Comparison of ENCODE assay signal across 8 cellular contexts in the genomic region with DNA sequence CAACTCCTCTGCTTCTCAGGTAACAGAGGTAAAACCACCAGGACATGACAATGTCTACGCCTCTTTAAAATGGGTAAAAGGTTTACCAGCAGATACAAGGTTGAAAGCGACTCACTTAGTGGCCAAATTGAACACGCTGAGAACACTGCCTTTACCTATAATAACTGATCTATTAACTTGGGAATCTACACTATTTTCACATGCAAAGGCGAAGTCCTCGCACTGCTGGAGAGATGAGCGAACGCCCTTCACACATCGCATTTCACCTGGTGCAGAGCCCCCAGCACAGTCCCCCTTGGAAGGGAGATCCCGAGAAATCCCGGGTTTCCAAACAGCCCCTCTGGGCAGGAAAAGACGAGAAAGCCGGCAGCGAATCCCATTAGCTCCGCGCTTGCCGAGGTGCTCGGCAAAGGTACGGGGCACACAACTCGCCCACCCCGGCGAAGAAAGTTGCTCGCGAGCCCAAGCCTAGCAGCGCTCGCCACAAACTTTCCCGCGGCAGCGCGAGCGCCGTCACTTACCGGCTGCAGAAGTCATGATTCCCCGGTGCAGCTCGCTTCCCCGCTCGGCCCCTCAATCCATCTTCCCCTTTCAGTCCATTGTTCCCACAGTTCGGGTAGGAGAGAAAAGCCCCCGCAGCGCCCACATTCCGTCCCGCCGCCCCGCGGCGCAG. TPM values are rescaled to one million over a fixed set of nuclear protein-coding genes. Genes with fewer than 3 reads are reported as not detected.
A peak's percentile ranks its signal among the peaks of the same experiment; 100 is the strongest.
DNase-seq lines count a peak whose midpoint lies in the region; ATAC-seq and TF ChIP-seq lines count a peak whose summit lies in the region.

No MANE protein-coding gene starts in this region.

- peak; percentile 77 for DNase-seq in DMS153 treated with DMSO at 0.1 percent for 48 hours (lab: John Stamatoyannopoulos, UW; ENCODE audit: unreplicated experiment)
- no peak for DNase-seq in T-helper 17 cell
- DNase-seq in foreskin fibroblast: no peak
- DNase-seq in ovary: no peak
- DNase-seq in KBM-7: no peak
- DNase-seq in NCI-H446 treated with DMSO at 0.1 percent for 48 hours (lab: John Stamatoyannopoulos, UW): no peak

- no peaks in the 10 kb centered on the region for H3K9me3 ChIP-seq in T-helper 17 cell (ENCODE audit: control insufficient read depth, low read length, poor library complexity, severe bottlenecking)
- no peaks in the 10 kb centered on the region for H3K9me3 ChIP-seq in ovary

- peaks cover 5% of the 10 kb centered on the region for H3K36me3 Mint-ChIP-seq in T-helper 17 cell (ENCODE audit: low read depth)

- WGBS in ovary, 3 donors: 0 to 1% (median 0%) methylated on average over 36 to 45 of the region's 45 CpGs

- H3K4me3 ChIP-seq in foreskin fibroblast (ENCODE audit: low read depth in 1 of 2, low read length in 2 of 2) (peak overlapping the region; percentile 71 to 89), ovary (peak overlapping the region; percentile 81)

- peak; percentile 8 for ATAC-seq in GM19463 (IDR thresholded peaks at IDR 0.05; ENCODE audit: unreplicated experiment)
- peak; percentile 18 for ATAC-seq in HG03520 (IDR thresholded peaks at IDR 0.05; ENCODE audit: unreplicated experiment)
- peak; percentile 25 for ATAC-seq in T-helper 17 cell

- no peaks in the 10 kb centered on the region for H3K27me3 ChIP-seq in ovary

- TF ChIP-seq EP300 in ovary (IDR thresholded peaks at IDR 0.05): no peak

- H3K4me1 ChIP-seq in ovary (ENCODE audit: insufficient read depth): peaks cover 7% of the 10 kb centered on the region

- H3K27ac ChIP-seq in ovary: peak overlapping the region; percentile 91 to 97

- peak overlapping the region; percentile 100 for H3K4me3 Mint-ChIP-seq in T-helper 17 cell

- TF ChIP-seq CTCF in foreskin fibroblast (IDR thresholded peaks at IDR 0.05; ENCODE audit: low read depth, low read length): no peak
- no peak for TF ChIP-seq CTCF in ovary (IDR thresholded peaks at IDR 0.05)

- in situ Hi-C loops in KBM-7 (cut with MboI; ENCODE audit: low pct_unique_long_range_greater_than_20kb, low sequenced_read_pairs): no loop called here

- intact Hi-C loops in ovary (cut with DNase I): loop anchor here in 3 of 4 donors (5.0 kb wide), 2 partner anchors 55 to 100 kb away; no protein-coding TSS in a partner anchor

- H3K27ac Mint-ChIP-seq in T-helper 17 cell: peak overlapping the region; percentile 99

- peaks cover 24% of the 10 kb centered on the region for H3K4me1 Mint-ChIP-seq in T-helper 17 cell

- no peaks in the 10 kb centered on the region for H3K36me3 ChIP-seq in ovary

- H3K27me3 Mint-ChIP-seq in T-helper 17 cell: peaks cover 7% of the 10 kb centered on the region

- peak; percentile 36 for TF ChIP-seq POLR2A in ovary (IDR thresholded peaks at IDR 0.05)

RNA-seq across cellular contexts. Expression of a gene that starts 0.4 kb away (rescaled TPM):
- 1 to 10 TPM; 1.2 to 1.3 TPM for total RNA-seq in T-helper 17 cell
- 10 to 100 TPM in 6 of 7 donors, 1 to 10 TPM in 1; 7.0 to 18.7 (median 15.8) TPM for total RNA-seq in ovary
- 1 to 10 TPM; 4.5 to 5.3 TPM for polyA plus RNA-seq in ovary

RNA-seq across cellular contexts. Expression of a gene that starts 0.8 kb away (rescaled TPM):
- 10 to 100 TPM; 46.4 to 54.9 TPM for total RNA-seq in T-helper 17 cell
- total RNA-seq in ovary: 10 to 100 TPM; 52.1 to 67.7 (median 53.5) TPM
- polyA plus RNA-seq in ovary: 10 to 100 TPM; 31.2 to 46.4 TPM
